Comparison of ENCODE assay signal across 10 cellular contexts in the genomic region with DNA sequence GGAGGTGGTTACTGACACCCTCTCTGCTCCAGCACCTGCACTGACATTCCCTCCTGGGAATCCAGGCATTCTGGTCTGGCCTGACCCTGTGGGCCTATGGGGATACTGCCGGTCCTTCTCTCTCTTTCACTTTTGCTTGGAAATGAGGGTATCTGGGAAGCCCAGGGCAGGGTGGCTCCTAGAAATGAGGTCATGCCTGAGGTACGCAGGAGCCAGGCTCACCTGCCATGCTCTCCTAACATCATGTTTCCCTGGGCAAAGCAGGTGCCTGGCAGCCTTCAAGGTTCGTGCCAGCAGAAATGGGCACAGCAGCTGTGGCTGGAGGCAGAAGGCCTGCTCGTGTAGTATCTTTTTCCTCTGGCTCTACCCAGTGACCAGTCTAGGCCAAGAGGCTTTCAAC. TPM values are rescaled to one million over a fixed set of nuclear protein-coding genes. Genes with fewer than 3 reads are reported as not detected.
DNase-seq lines count a peak whose midpoint lies in the region; ATAC-seq and TF ChIP-seq lines count a peak whose summit lies in the region.
"Had no signal": no experiment of that assay in that cellular context is flagged by ENCODE, and none has a peak within 500 bp of the region (broad histone marks: within the 10 kb centered on the region; RNA-seq: fewer than 3 reads in every experiment).

No MANE protein-coding gene starts in this region.

- 41% methylated on average over 4 of the region's 4 CpGs for WGBS in prostate gland

- no peaks in the 10 kb centered on the region for H3K4me1 ChIP-seq in prostate gland (replicated peaks)

- peaks cover 20% of the 10 kb centered on the region for H3K4me1 Mint-ChIP-seq in CD14-positive monocyte

- DNase-seq in CD14-positive monocyte (ENCODE audit: low spot score) (peak; percentile 21), RWPE1 (ENCODE audit: low spot score) (no peak), fibroblast of pulmonary artery (ENCODE audit: low read depth) (no peak), prostate gland (ENCODE audit: low spot score) (no peak), DMS 273 (lab: John Stamatoyannopoulos, UW; ENCODE audit: unreplicated experiment) (no peak), GM19240 (ENCODE audit: insufficient read length, low spot score) (no peak)
- DNase-seq: activated CD4-positive, alpha-beta T cell treated with anti-CD3 and anti-CD28 coated beads for 36 hours had no signal

- intact Hi-C loops in CD14-positive monocyte (cut with micrococcal nuclease), result no loop called here
- intact Hi-C loops in prostate gland (cut with DNase I), result no loop called here

- peak; percentile 8 for TF ChIP-seq POLR2A in prostate gland (IDR thresholded peaks at IDR 0.05)

- H3K27me3 Mint-ChIP-seq in CD14-positive monocyte (ENCODE audit: low read depth in 3 of 3), result peaks cover 48 to 59% (median 49%) of the 10 kb centered on the region in 3 donors
- H3K27me3 Mint-ChIP-seq: activated naive CD8-positive, alpha-beta T cell had no signal

- POLR2A ChIA-PET in RWPE1 (lab: Yijun Ruan, JAX; ENCODE audit: low non-redundant PET), result interaction anchor here (0.5 to 3.7 kb wide), 2 partner anchors 32 to 438 kb away, joined by 8 to 34 read pairs; no protein-coding TSS in a partner anchor

- H3K27me3 ChIP-seq in prostate gland (replicated peaks; ENCODE audit: insufficient read depth), result no peaks in the 10 kb centered on the region

- H3K9me3 Mint-ChIP-seq in CD14-positive monocyte, result peaks cover 0 to 18% (median 5%) of the 10 kb centered on the region in 7 donors

- no peak overlapping the region for H3K4me3 Mint-ChIP-seq in CD14-positive monocyte
- H3K4me3 Mint-ChIP-seq: activated CD4-positive, alpha-beta T cell treated with anti-CD3 and anti-CD28 coated beads for 36 hours; activated naive CD8-positive, alpha-beta T cell had no signal

- CTCF ChIA-PET in RWPE1 (lab: Yijun Ruan, JAX), result interaction anchor here (3.0 kb wide), 1 partner anchor 32 kb away, joined by 15 read pairs; no protein-coding TSS in a partner anchor

- ATAC-seq in HG03469 (IDR thresholded peaks at IDR 0.05; ENCODE audit: unreplicated experiment), result no peak
- ATAC-seq in HG03280 (IDR thresholded peaks at IDR 0.05; ENCODE audit: unreplicated experiment), result no peak
- ATAC-seq: activated CD4-positive, alpha-beta T cell treated with anti-CD3 and anti-CD28 coated beads for 36 hours had no signal

- no peaks in the 10 kb centered on the region for H3K9me3 ChIP-seq in prostate gland

- no peaks in the 10 kb centered on the region for H3K36me3 ChIP-seq in prostate gland

- H3K27ac ChIP-seq in RWPE1 (peak overlapping the region; percentile 100), prostate gland (peak overlapping the region; percentile 66 to 71)

- H3K4me3 ChIP-seq in fibroblast of pulmonary artery (replicated peaks; ENCODE audit: low read depth, low read length) (peak overlapping the region; percentile 5), prostate gland (no peak overlapping the region)

- no peak overlapping the region for H3K27ac Mint-ChIP-seq in CD14-positive monocyte
- H3K27ac Mint-ChIP-seq: activated CD4-positive, alpha-beta T cell treated with anti-CD3 and anti-CD28 coated beads for 36 hours; activated naive CD8-positive, alpha-beta T cell had no signal

- TF ChIP-seq CTCF in CD14-positive monocyte (IDR thresholded peaks at IDR 0.05) (no peak), RWPE1 (conservative IDR thresholded peaks at IDR 0.05; ENCODE audit: low read depth) (no peak), fibroblast of pulmonary artery (IDR thresholded peaks at IDR 0.05; ENCODE audit: low read length, missing control alignments) (no peak), prostate gland (IDR thresholded peaks at IDR 0.05) (no peak)

- peaks cover 0 to 6% of the 10 kb centered on the region in 2 donors for H3K36me3 Mint-ChIP-seq in CD14-positive monocyte
- H3K36me3 Mint-ChIP-seq: activated naive CD8-positive, alpha-beta T cell had no signal

RNA-seq across cellular contexts. Expression of gene ITGA3, which starts 3.3 kb away (rescaled TPM):
- under 1 TPM in 1 of 2 donors, not detected in 1; 0.31 TPM for polyA plus RNA-seq in CD14-positive monocyte
- total RNA-seq in prostate gland, result 10 to 100 TPM; 67.0 to 71.3 TPM

RNA-seq across cellular contexts. Expression of gene PDK2, which starts 35.9 kb away (rescaled TPM):
- 10 to 100 TPM; 15.9 to 23.4 TPM for polyA plus RNA-seq in CD14-positive monocyte
- total RNA-seq in prostate gland, result 10 to 100 TPM; 47.1 to 79.5 TPM
